26 cellular contexts compared by ENCODE assay signal in the genomic region with DNA sequence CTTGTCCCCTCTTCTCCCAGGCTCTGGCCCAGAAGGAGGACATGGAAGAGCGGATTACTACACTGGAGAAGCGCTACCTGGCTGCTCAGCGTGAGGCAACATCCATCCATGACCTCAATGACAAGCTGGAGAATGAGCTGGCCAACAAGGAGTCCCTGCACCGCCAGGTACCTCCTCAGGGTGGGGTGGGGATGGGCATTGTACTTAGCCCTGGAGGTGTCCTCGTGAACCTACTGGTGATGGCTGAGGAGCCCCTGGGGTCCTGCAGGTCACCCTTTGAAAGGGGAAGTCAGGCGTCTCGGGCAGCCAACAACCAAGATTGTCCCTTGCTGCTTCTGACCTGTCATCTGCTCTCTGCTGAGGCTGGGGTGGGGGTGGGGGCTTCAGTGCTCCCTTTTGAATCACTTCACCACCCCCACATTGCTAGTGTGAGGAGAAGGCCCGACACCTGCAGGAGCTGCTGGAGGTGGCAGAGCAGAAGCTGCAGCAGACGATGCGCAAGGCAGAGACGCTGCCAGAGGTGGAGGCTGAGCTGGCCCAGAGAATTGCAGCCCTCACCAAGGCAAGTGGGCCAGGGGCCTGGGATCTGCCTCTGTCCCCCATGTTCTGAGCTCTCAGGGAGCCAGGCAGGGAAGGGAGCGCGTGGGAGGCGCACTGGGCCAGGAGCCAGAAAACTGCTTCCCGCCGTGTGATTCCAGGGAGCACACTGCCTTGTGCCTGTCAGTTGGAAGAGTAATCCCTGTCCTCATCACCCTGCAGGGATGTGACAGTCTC. TPM values are rescaled to one million over a fixed set of nuclear protein-coding genes. Genes with fewer than 3 reads are reported as not detected.
DNase-seq lines count a peak whose midpoint lies in the region; ATAC-seq, FAIRE-seq and TF ChIP-seq lines count a peak whose summit lies in the region.
"Had no signal": no experiment of that assay in that cellular context is flagged by ENCODE, and none has a peak within 500 bp of the region (broad histone marks: within the 10 kb centered on the region; RNA-seq: fewer than 3 reads in every experiment).

No MANE protein-coding gene starts in this region.

- H3K9me3 ChIP-seq in T-helper 17 cell (ENCODE audit: control insufficient read depth, low read length, poor library complexity, severe bottlenecking) (no peaks in the 10 kb centered on the region), kidney (ENCODE audit: control insufficient read depth in 1 of 2, low read length in 2 of 2) (no peaks in the 10 kb centered on the region), uterus (no peaks in the 10 kb centered on the region)
- H3K9me3 ChIP-seq: Peyer's patch, psoas muscle had no signal

- H3K27ac ChIP-seq in kidney (ENCODE audit: low read depth in 2 of 2, low read length in 2 of 2) (no peak overlapping the region), uterus (no peak overlapping the region)
- H3K27ac ChIP-seq: coronary artery, Peyer's patch, psoas muscle had no signal

- H3K4me3 Mint-ChIP-seq in T-helper 17 cell = no peak overlapping the region
- H3K4me3 Mint-ChIP-seq: activated T-helper 1 cell treated with anti-CD3 and anti-CD28 coated beads, Interleukin-12 subunit alpha, Interleukin-12 subunit beta, Interleukin-2, Interleukin-4 antibody, amounts not matched to agents 30 ng/mL and 10 ng/mL and 1 ng/mL, durations not matched to agents 14 hours and 24 hours and 36 hours; CD4-positive, CD25-positive, alpha-beta regulatory T cell; naive thymus-derived CD4-positive, alpha-beta T cell had no signal

- intact Hi-C loops in Right ventricle myocardium inferior (cut with DNase I) = no loop called here
- intact Hi-C loops in Right ventricle myocardium superior (cut with DNase I) = loop anchor here (5.0 kb wide), 1 partner anchor 56 kb away; no protein-coding TSS in a partner anchor
- intact Hi-C loops in kidney (cut with DNase I) = no loop called here
- intact Hi-C loops in uterus (cut with DNase I; ENCODE audit: low total_unique reads) = no loop called here

- H3K27me3 ChIP-seq in uterus = no peaks in the 10 kb centered on the region
- H3K27me3 ChIP-seq: Peyer's patch had no signal

- H3K36me3 ChIP-seq in kidney (ENCODE audit: control insufficient read depth in 1 of 2, insufficient read depth in 2 of 2, low read length in 2 of 2) (no peaks in the 10 kb centered on the region), uterus (no peaks in the 10 kb centered on the region)
- H3K36me3 ChIP-seq: Peyer's patch had no signal

- ATAC-seq in Right ventricle myocardium inferior = peak; percentile 35
- no peak for ATAC-seq in Right ventricle myocardium superior (ENCODE audit: poor library complexity)
- no peak for ATAC-seq in T-helper 17 cell
- ATAC-seq: activated naive CD4-positive, alpha-beta T cell treated with anti-CD3 and anti-CD28 coated beads, Interleukin-2, amount 50 U/mL, for 72 hours; naive thymus-derived CD4-positive, alpha-beta T cell; psoas muscle had no signal

- H3K4me1 ChIP-seq in kidney (ENCODE audit: control insufficient read depth in 1 of 2, insufficient read depth in 1 of 2, low read depth in 1 of 2, low read length in 2 of 2) (peaks cover 0 to 3% of the 10 kb centered on the region in 2 donors), uterus (no peaks in the 10 kb centered on the region)
- H3K4me1 ChIP-seq: Peyer's patch had no signal

- TF ChIP-seq CTCF in kidney (IDR thresholded peaks at IDR 0.05; ENCODE audit: borderline replicate concordance, extremely low read depth, insufficient read depth) = no peak
- TF ChIP-seq CTCF in uterus (IDR thresholded peaks at IDR 0.05) = no peak

- peaks cover 4% of the 10 kb centered on the region for H3K4me1 Mint-ChIP-seq in T-helper 17 cell
- H3K4me1 Mint-ChIP-seq: CD4-positive, CD25-positive, alpha-beta regulatory T cell had no signal

- H3K4me3 ChIP-seq in kidney (ENCODE audit: low read length in 2 of 2) (no peak overlapping the region), uterus (no peak overlapping the region)
- H3K4me3 ChIP-seq: coronary artery, Peyer's patch, psoas muscle had no signal

- peak overlapping the region; percentile 27 for H3K27ac Mint-ChIP-seq in T-helper 17 cell
- H3K27ac Mint-ChIP-seq: activated naive CD4-positive, alpha-beta T cell treated with anti-CD3 and anti-CD28 coated beads, Interleukin-2, amount 50 U/mL, for 72 hours; activated T-helper 1 cell treated with anti-CD3 and anti-CD28 coated beads, Interleukin-12 subunit alpha, Interleukin-12 subunit beta, Interleukin-2, Interleukin-4 antibody, amounts not matched to agents 30 ng/mL and 10 ng/mL and 1 ng/mL, durations not matched to agents 14 hours and 24 hours and 36 hours; CD4-positive, CD25-positive, alpha-beta regulatory T cell had no signal

- FAIRE-seq in kidney (lab: Jason Lieb, UNC) = no peak
- FAIRE-seq: keratinocyte had no signal

- DNase-seq in Right ventricle myocardium inferior (ENCODE audit: missing footprints) (no peak), Right ventricle myocardium superior (no peak), T-helper 17 cell (no peak), kidney (peak; percentile 69), uterus (peak; percentile 45 to 68), 8988T (no peak), COR-L47 (lab: John Stamatoyannopoulos, UW) (no peak), EL (no peak)
- DNase-seq: ACHN; activated CD4-positive, alpha-beta T cell treated with anti-CD3 and anti-CD28 coated beads for 1 hour; CD4-positive, CD25-positive, alpha-beta regulatory T cell; Karpas-422; mesenchymal stem cell; naive thymus-derived CD4-positive, alpha-beta T cell; NCI-H1092; NCI-H2171 treated with DMSO at 0.1 percent for 48 hours; psoas muscle; stimulated activated CD4-positive, alpha-beta T cell treated with anti-CD3 and anti-CD28 coated beads, Interleukin-4, amount 100 ng/mL, for 4 hours had no signal

- H3K27me3 Mint-ChIP-seq in T-helper 17 cell = peaks cover 43% of the 10 kb centered on the region
- H3K27me3 Mint-ChIP-seq: CD4-positive, CD25-positive, alpha-beta regulatory T cell had no signal

- no peak overlapping the region for H3K9ac ChIP-seq in kidney (ENCODE audit: low read length in 2 of 2)

- TF ChIP-seq POLR2A in uterus (IDR thresholded peaks at IDR 0.05) = no peak

- H3K36me3 Mint-ChIP-seq in T-helper 17 cell (ENCODE audit: low read depth) = peaks cover 7% of the 10 kb centered on the region
- H3K36me3 Mint-ChIP-seq: CD4-positive, CD25-positive, alpha-beta regulatory T cell had no signal

RNA-seq across cellular contexts. Expression of a gene that starts 19.7 kb away (rescaled TPM):
- total RNA-seq in Right ventricle myocardium inferior (22.2 TPM), Right ventricle myocardium superior (19.3 TPM), T-helper 17 cell (1 to 10 TPM in 1 of 2 donors, under 1 TPM in 1; 0.81 to 1.5 TPM), kidney (1.7 TPM), uterus (1 to 10 TPM in 2 of 4 donors, under 1 TPM in 1, not detected in 1; 0.26 to 7.6 (median 6.5) TPM)
- polyA plus RNA-seq in kidney (ENCODE audit: insufficient read depth, low read depth, low replicate concordance) = 5.2 TPM
- polyA plus RNA-seq: CD4-positive, CD25-positive, alpha-beta regulatory T cell; naive thymus-derived CD4-positive, alpha-beta T cell had no signal

RNA-seq across cellular contexts. Expression of a gene that starts 38.8 kb away (rescaled TPM):
- total RNA-seq in Right ventricle myocardium inferior (24.0 TPM), Right ventricle myocardium superior (21.8 TPM), T-helper 17 cell (100 to 1,000 TPM; 118 to 130 TPM), kidney (47.9 TPM), uterus (100 to 1,000 TPM in 1 of 4 donors, 10 to 100 TPM in 3; 25.9 to 109 (median 68.1) TPM)
- 47.5 TPM for polyA plus RNA-seq in kidney (ENCODE audit: insufficient read depth, low read depth, low replicate concordance)

RNA-seq across cellular contexts. Expression of a gene that starts 39.8 kb away (rescaled TPM):
- total RNA-seq in Right ventricle myocardium inferior (not detected), Right ventricle myocardium superior (not detected), T-helper 17 cell (not detected), kidney (not detected), uterus (not detected)
- not detected for polyA plus RNA-seq in kidney (ENCODE audit: insufficient read depth, low read depth, low replicate concordance)
- total RNA-seq: activated CD8-positive, alpha-beta memory T cell treated with anti-CD3 and anti-CD28 coated beads for 36 hours; activated naive CD4-positive, alpha-beta T cell treated with anti-CD3 and anti-CD28 coated beads, Interleukin-2, amount 50 U/mL, for 72 hours; activated T-helper 1 cell treated with anti-CD3 and anti-CD28 coated beads, Interleukin-12 subunit alpha, Interleukin-12 subunit beta, Interleukin-2, Interleukin-4 antibody, amounts not matched to agents 30 ng/mL and 10 ng/mL and 1 ng/mL, durations not matched to agents 14 hours and 24 hours and 36 hours; CD4-positive, CD25-positive, alpha-beta regulatory T cell; naive thymus-derived CD4-positive, alpha-beta T cell; Peyer's patch; subcutaneous adipose tissue had no signal
- polyA plus RNA-seq: CD4-positive, CD25-positive, alpha-beta regulatory T cell; keratinocyte; naive thymus-derived CD4-positive, alpha-beta T cell; urinary bladder had no signal

Comparison
In these comparisons a context has a peak if more than half of its experiments do, and no peak if none do; other contexts are left out.
1. DNase-seq: peak in kidney (single experiment) and uterus (2 of 2); none in Right ventricle myocardium inferior (single experiment), Right ventricle myocardium superior (single experiment), T-helper 17 cell (0 of 3), 8988T (single experiment), COR-L47 (single experiment) and EL (single experiment).